ENCODE assay signal across 28 cellular contexts in genomic region chr16:13042291-13042690, GRCh38.
"Had no signal": no experiment of that assay in that cellular context is flagged by ENCODE, and none has a peak within 500 bp of the region (broad histone marks: within the 10 kb centered on the region; RNA-seq: fewer than 3 reads in every experiment).

No MANE protein-coding gene starts in this region.

- H3K27me3 ChIP-seq: esophagus squamous epithelium, gastrocnemius medialis, heart left ventricle, hepatocyte, pancreas, right lobe of liver, thyroid gland had no signal

- H3K4me3 Mint-ChIP-seq: effector memory CD8-positive, alpha-beta T cell; mesothelial cell of epicardium; naive thymus-derived CD4-positive, alpha-beta T cell; nephron; stimulated activated naive CD8-positive, alpha-beta T cell treated with anti-CD3 and anti-CD28 coated beads, Interleukin-15, amount 100 ng/mL, for 72 hours; type B pancreatic cell had no signal

- ATAC-seq: effector memory CD8-positive, alpha-beta T cell; gastrocnemius medialis; heart left ventricle; left lobe of liver; naive thymus-derived CD4-positive, alpha-beta T cell; pancreas; right lobe of liver; stimulated activated naive CD8-positive, alpha-beta T cell treated with anti-CD3 and anti-CD28 coated beads, Interleukin-15, amount 100 ng/mL, for 72 hours had no signal

- H3K27me3 Mint-ChIP-seq: effector memory CD8-positive, alpha-beta T cell; progenitor cell of endocrine pancreas; stimulated activated naive CD8-positive, alpha-beta T cell treated with anti-CD3 and anti-CD28 coated beads, Interleukin-15, amount 100 ng/mL, for 72 hours had no signal

- H3K4me3 ChIP-seq: esophagus squamous epithelium, gastrocnemius medialis, heart left ventricle, hepatocyte, lung, pancreas, right lobe of liver, smooth muscle cell, thyroid gland had no signal

- H3K27ac Mint-ChIP-seq: effector memory CD8-positive, alpha-beta T cell; mesothelial cell of epicardium; naive thymus-derived CD4-positive, alpha-beta T cell; nephron; progenitor cell of endocrine pancreas; stimulated activated naive CD8-positive, alpha-beta T cell treated with anti-CD3 and anti-CD28 coated beads, Interleukin-15, amount 100 ng/mL, for 72 hours; type B pancreatic cell had no signal

- FAIRE-seq: endometrium, kidney, pancreas had no signal

- H3K27ac ChIP-seq: esophagus squamous epithelium, gastrocnemius medialis, heart left ventricle, hepatocyte, pancreas, right lobe of liver, thyroid gland had no signal

- DNase-seq: cerebellar nuclear complex; cortex of kidney; effector memory CD8-positive, alpha-beta T cell; erythroblast; esophagus squamous epithelium; gastrocnemius medialis; heart left ventricle; kidney; mesenchymal stem cell; naive thymus-derived CD4-positive, alpha-beta T cell; pancreas; right lobe of liver; stimulated activated CD4-positive, alpha-beta T cell treated with anti-CD3 and anti-CD28 coated beads, Interleukin-12 subunit alpha, Interleukin-12 subunit beta, amount 100 ng/mL, for 4 hours; stimulated activated CD4-positive, alpha-beta T cell treated with anti-CD3 and anti-CD28 coated beads, Interleukin-1b, Interleukin-23, amount 100 ng/mL, for 48 hours; stimulated activated CD4-positive, alpha-beta T cell treated with anti-CD3 and anti-CD28 coated beads, Interleukin-4, amount 100 ng/mL, for 1 hour; stimulated activated CD8-positive, alpha-beta memory T cell treated with anti-CD3 and anti-CD28 coated beads, Interleukin-4, amount 100 ng/mL, for 48 hours; stimulated activated naive CD4-positive, alpha-beta T cell; stimulated activated naive CD8-positive, alpha-beta T cell treated with anti-CD3 and anti-CD28 coated beads, Interleukin-15, amount 100 ng/mL, for 72 hours; thyroid gland had no signal

- H3K4me1 ChIP-seq: esophagus squamous epithelium, gastrocnemius medialis, heart left ventricle, pancreas, right lobe of liver, thyroid gland had no signal

- H3K79me2 ChIP-seq: hepatocyte had no signal

- H3K4me1 Mint-ChIP-seq: mesothelial cell of epicardium; naive thymus-derived CD4-positive, alpha-beta T cell; nephron; stimulated activated naive CD8-positive, alpha-beta T cell treated with anti-CD3 and anti-CD28 coated beads, Interleukin-15, amount 100 ng/mL, for 72 hours had no signal

- H2AFZ ChIP-seq: hepatocyte had no signal

- H3K36me3 ChIP-seq: esophagus squamous epithelium, gastrocnemius medialis, heart left ventricle, pancreas, right lobe of liver, thyroid gland had no signal

- H3K36me3 Mint-ChIP-seq: mesothelial cell of epicardium; naive thymus-derived CD4-positive, alpha-beta T cell; type B pancreatic cell had no signal

- H3K9me3 Mint-ChIP-seq: mesothelial cell of epicardium, nephron, type B pancreatic cell had no signal

- H3K9me3 ChIP-seq: esophagus squamous epithelium, gastrocnemius medialis, pancreas, right lobe of liver, thyroid gland had no signal

- H3K4me2 ChIP-seq: hepatocyte, smooth muscle cell had no signal
